Comparison of ENCODE assay signal across 11 cellular contexts in the genomic region with DNA sequence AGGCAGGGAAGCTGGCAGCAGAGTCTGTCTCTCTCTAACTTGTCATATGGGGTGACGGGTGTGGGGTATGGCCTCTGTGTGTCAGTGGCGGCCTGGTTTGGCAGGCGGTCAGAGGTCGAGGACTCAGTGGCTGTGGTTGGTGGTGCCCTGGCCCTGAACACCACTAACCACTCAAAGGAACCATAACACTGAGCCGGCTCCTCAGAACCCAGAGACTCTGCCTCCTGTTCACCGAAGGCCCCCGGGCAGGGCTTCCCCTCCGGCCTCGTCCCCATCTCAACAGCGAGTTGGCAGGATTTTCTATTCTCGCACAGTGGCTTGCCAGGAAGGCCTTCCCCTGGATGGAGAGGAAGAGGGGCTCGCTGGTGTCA. TPM values are rescaled to one million over a fixed set of nuclear protein-coding genes. Genes with fewer than 3 reads are reported as not detected.
DNase-seq lines count a peak whose midpoint lies in the region; ATAC-seq and TF ChIP-seq lines count a peak whose summit lies in the region.
"Had no signal": no experiment of that assay in that cellular context is flagged by ENCODE, and none has a peak within 500 bp of the region (broad histone marks: within the 10 kb centered on the region; RNA-seq: fewer than 3 reads in every experiment).

No MANE protein-coding gene starts in this region.

- TF ChIP-seq EP300 in ovary (IDR thresholded peaks at IDR 0.05): no peak

- H3K27ac ChIP-seq in ascending aorta: peak overlapping the region in 1 of 2 donors; percentile 88
- no peak overlapping the region for H3K27ac ChIP-seq in ovary

- no peaks in the 10 kb centered on the region for H3K36me3 Mint-ChIP-seq in activated T-cell treated with anti-CD3 and anti-CD28 coated beads, Interleukin-2, amount 50 U/mL, for 24 hours (ENCODE audit: low read depth)
- H3K36me3 Mint-ChIP-seq in T-cell (no peaks in the 10 kb centered on the region), mesothelial cell of epicardium (no peaks in the 10 kb centered on the region)

- intact Hi-C loops in ascending aorta (cut with DNase I): loop anchor here (2.0 kb wide), 1 partner anchor 159 kb away; no protein-coding TSS in a partner anchor
- intact Hi-C loops in ovary (cut with DNase I): loop anchor here in 2 of 4 donors (10.0 kb wide), 2 partner anchors 51 to 89 kb away; no protein-coding TSS in a partner anchor

- no peak for ATAC-seq in T-cell (replicated peaks in 1 of 4)
- no peak for ATAC-seq in stimulated activated naive CD8-positive, alpha-beta T cell treated with anti-CD3 and anti-CD28 coated beads, Interleukin-15, amount 100 ng/mL, for 72 hours

- POLR2A ChIA-PET in T-cell (lab: Charles Lee): no interaction called here

- H3K36me3 ChIP-seq in ascending aorta: no peaks in the 10 kb centered on the region
- H3K36me3 ChIP-seq in ovary: no peaks in the 10 kb centered on the region

- 82 to 87% (median 84%) methylated on average over 12 of the region's 12 CpGs for WGBS in ovary, 3 donors

- peaks cover 43% of the 10 kb centered on the region for H3K4me1 Mint-ChIP-seq in activated T-cell treated with anti-CD3 and anti-CD28 coated beads, Interleukin-2, amount 50 U/mL, for 24 hours (ENCODE audit: low read depth)
- H3K4me1 Mint-ChIP-seq in T-cell (peaks cover 38 to 57% (median 48%) of the 10 kb centered on the region in 3 donors), mesothelial cell of epicardium (peaks cover 26% of the 10 kb centered on the region)
- H3K4me1 Mint-ChIP-seq in stimulated activated naive CD8-positive, alpha-beta T cell treated with anti-CD3 and anti-CD28 coated beads, Interleukin-15, amount 100 ng/mL, for 72 hours: peaks cover 72% of the 10 kb centered on the region

- peak overlapping the region; percentile 23 for H3K4me3 Mint-ChIP-seq in activated T-cell treated with anti-CD3 and anti-CD28 coated beads, Interleukin-2, amount 50 U/mL, for 24 hours
- H3K4me3 Mint-ChIP-seq in T-cell (peak overlapping the region in 2 of 3 donors; percentile 60 to 71), mesothelial cell of epicardium (no peak overlapping the region)
- H3K4me3 Mint-ChIP-seq in stimulated activated naive CD8-positive, alpha-beta T cell treated with anti-CD3 and anti-CD28 coated beads, Interleukin-15, amount 100 ng/mL, for 72 hours: peak overlapping the region; percentile 66 to 89

- no peaks in the 10 kb centered on the region for H3K27me3 ChIP-seq in ascending aorta
- no peaks in the 10 kb centered on the region for H3K27me3 ChIP-seq in ovary

- H3K9me3 ChIP-seq in ascending aorta: no peaks in the 10 kb centered on the region
- no peaks in the 10 kb centered on the region for H3K9me3 ChIP-seq in ovary

- no peak for TF ChIP-seq POLR2A in ovary (IDR thresholded peaks at IDR 0.05)

- H3K4me1 ChIP-seq in ascending aorta (peaks cover 7 to 16% of the 10 kb centered on the region in 2 donors), ovary (ENCODE audit: insufficient read depth) (peaks cover 12% of the 10 kb centered on the region)

- peak overlapping the region; percentile 13 for H3K4me3 ChIP-seq in fibroblast of villous mesenchyme (ENCODE audit: low read depth, low read length)
- H3K4me3 ChIP-seq in ascending aorta: no peak overlapping the region
- H3K4me3 ChIP-seq in ovary: no peak overlapping the region

- peak; percentile 43 for DNase-seq in activated T-cell treated with anti-CD3 and anti-CD28 coated beads, Interleukin-2, amount 50 U/mL, for 24 hours
- DNase-seq in activated T-cell treated with anti-CD3 and anti-CD28 coated beads for 4 hours (no peak), T-cell (peak in 3 of 34 experiments; percentile 11 to 19 (median 13)), fibroblast of villous mesenchyme (ENCODE audit: low read depth) (no peak), ascending aorta (ENCODE audit: low spot score in 2 of 2) (no peak), ovary (no peak), mesothelial cell of epicardium (ENCODE audit: low spot score in 2 of 2, unreplicated experiment in 2 of 2) (no peak)
- no peak for DNase-seq in stimulated activated naive CD8-positive, alpha-beta T cell treated with anti-CD3 and anti-CD28 coated beads, Interleukin-15, amount 100 ng/mL, for 72 hours
- DNase-seq: ACHN, NCI-H2029 treated with DMSO at 0.1 percent for 48 hours had no signal

- no peak for TF ChIP-seq CTCF in fibroblast of villous mesenchyme (IDR thresholded peaks at IDR 0.05; ENCODE audit: insufficient read depth, low read depth, low read length)
- no peak for TF ChIP-seq CTCF in ascending aorta (IDR thresholded peaks at IDR 0.05)
- no peak for TF ChIP-seq CTCF in ovary (IDR thresholded peaks at IDR 0.05)
- no peak for TF ChIP-seq CTCF in mesothelial cell of epicardium (IDR thresholded peaks at IDR 0.05; ENCODE audit: unreplicated experiment)

- H3K27ac Mint-ChIP-seq in activated T-cell treated with anti-CD3 and anti-CD28 coated beads, Interleukin-2, amount 50 U/mL, for 24 hours: peak overlapping the region; percentile 63
- H3K27ac Mint-ChIP-seq in T-cell: peak overlapping the region; percentile 28 to 48
- peak overlapping the region; percentile 15 to 98 for H3K27ac Mint-ChIP-seq in stimulated activated naive CD8-positive, alpha-beta T cell treated with anti-CD3 and anti-CD28 coated beads, Interleukin-15, amount 100 ng/mL, for 72 hours
- no peak overlapping the region for H3K27ac Mint-ChIP-seq in mesothelial cell of epicardium

- no peaks in the 10 kb centered on the region for H3K9me3 Mint-ChIP-seq in activated T-cell treated with anti-CD3 and anti-CD28 coated beads, Interleukin-2, amount 50 U/mL, for 24 hours
- H3K9me3 Mint-ChIP-seq in T-cell (no peaks in the 10 kb centered on the region), mesothelial cell of epicardium (no peaks in the 10 kb centered on the region)
- H3K9me3 Mint-ChIP-seq in stimulated activated naive CD8-positive, alpha-beta T cell treated with anti-CD3 and anti-CD28 coated beads, Interleukin-15, amount 100 ng/mL, for 72 hours: no peaks in the 10 kb centered on the region

- H3K27me3 Mint-ChIP-seq in activated T-cell treated with anti-CD3 and anti-CD28 coated beads, Interleukin-2, amount 50 U/mL, for 24 hours: no peaks in the 10 kb centered on the region
- no peaks in the 10 kb centered on the region for H3K27me3 Mint-ChIP-seq in T-cell
- no peaks in the 10 kb centered on the region for H3K27me3 Mint-ChIP-seq in stimulated activated naive CD8-positive, alpha-beta T cell treated with anti-CD3 and anti-CD28 coated beads, Interleukin-15, amount 100 ng/mL, for 72 hours
- no peaks in the 10 kb centered on the region for H3K27me3 Mint-ChIP-seq in mesothelial cell of epicardium (ENCODE audit: low read depth)

- CTCF ChIA-PET in T-cell (lab: Charles Lee): interaction anchor here in 1 of 2 donors (0.6 kb wide), 1 partner anchor 35 kb away, joined by 7 read pairs; no protein-coding TSS in a partner anchor

RNA-seq across cellular contexts. Expression of a gene that starts 0.6 kb away (rescaled TPM):
- total RNA-seq in T-cell (1 to 10 TPM in 3 of 5 donors, under 1 TPM in 2; 0.95 to 3.3 (median 1.2) TPM), fibroblast of villous mesenchyme (1.3 and 2.3 TPM in 2 replicates), ascending aorta (not detected), ovary (1 to 10 TPM in 2 of 7 donors, under 1 TPM in 5; 0.24 to 3.0 (median 0.65) TPM), mesothelial cell of epicardium (0.16 to 0.22 TPM (median 0.18 TPM) in 3 replicates)
- polyA plus RNA-seq in ovary: 1 to 10 TPM; 3.2 to 4.6 TPM
- total RNA-seq: kidney epithelial cell had no signal

RNA-seq across cellular contexts. Expression of a gene that starts 22.8 kb away (rescaled TPM):
- 10 to 100 TPM in 1 of 5 donors, 1 to 10 TPM in 4; 5.3 to 11.0 (median 6.0) TPM for total RNA-seq in T-cell
- total RNA-seq in fibroblast of villous mesenchyme: 2.2 and 3.9 TPM in 2 replicates
- 3.6 TPM for total RNA-seq in ascending aorta
- 10 to 100 TPM in 3 of 7 donors, 1 to 10 TPM in 4; 4.7 to 15.1 (median 9.8) TPM for total RNA-seq in ovary
- 1 to 10 TPM; 2.8 to 4.6 TPM for polyA plus RNA-seq in ovary
- 3.8 to 4.3 TPM (median 4.3 TPM) in 3 replicates for total RNA-seq in mesothelial cell of epicardium

RNA-seq across cellular contexts. Expression of a gene that starts 48.6 kb away (rescaled TPM):
- total RNA-seq in T-cell: 100 to 1,000 TPM; 228 to 303 (median 248) TPM
- total RNA-seq in fibroblast of villous mesenchyme: 0.43 and 2.9 TPM in 2 replicates
- total RNA-seq in ascending aorta: 27.2 TPM
- 1 to 10 TPM; 1.6 to 9.9 (median 4.2) TPM for total RNA-seq in ovary
- 1 to 10 TPM; 2.5 to 6.0 TPM for polyA plus RNA-seq in ovary
- total RNA-seq in mesothelial cell of epicardium: 4.1 to 4.6 TPM (median 4.1 TPM) in 3 replicates
